Comparison of ENCODE assay signal across 22 cellular contexts in the genomic region with DNA sequence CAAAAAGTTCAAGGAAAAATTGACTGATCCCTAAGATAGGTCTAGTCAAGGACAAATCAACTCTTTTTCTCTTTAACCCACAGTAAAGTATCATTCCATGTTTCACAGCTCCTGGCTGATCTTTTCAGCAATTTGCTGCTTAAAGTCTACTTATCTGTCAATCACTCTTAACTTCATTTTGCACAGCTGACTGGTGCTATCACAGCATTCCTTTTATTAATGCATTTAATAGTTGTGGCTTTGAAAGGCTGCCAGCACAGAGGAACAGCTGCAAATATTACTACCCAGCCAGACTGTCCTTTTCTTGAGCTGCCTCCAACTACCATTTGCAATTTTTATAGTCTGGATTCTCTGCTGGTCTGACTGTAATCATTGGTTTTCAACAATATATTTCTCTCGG.
DNase-seq lines count a peak whose midpoint lies in the region; ATAC-seq and TF ChIP-seq lines count a peak whose summit lies in the region.
"Had no signal": no experiment of that assay in that cellular context is flagged by ENCODE, and none has a peak within 500 bp of the region (broad histone marks: within the 10 kb centered on the region; RNA-seq: fewer than 3 reads in every experiment).

No MANE protein-coding gene starts in this region.

- H3K36me3 ChIP-seq in HAP-1 (replicated peaks), result no peaks in the 10 kb centered on the region
- no peaks in the 10 kb centered on the region for H3K36me3 ChIP-seq in stomach
- H3K36me3 ChIP-seq: transverse colon had no signal

- no peak for TF ChIP-seq CTCF in cardiac fibroblast (IDR thresholded peaks at IDR 0.05; ENCODE audit: low read depth, low read length)
- no peak for TF ChIP-seq CTCF in stomach (IDR thresholded peaks at IDR 0.05)

- TF ChIP-seq EP300 in stomach (IDR thresholded peaks at IDR 0.05), result no peak

- DNase-seq in DMS79 (lab: John Stamatoyannopoulos, UW), result peak; percentile 62
- peak; percentile 37 for DNase-seq in M059J (ENCODE audit: low read depth)
- peak; percentile 35 to 57 for DNase-seq in cardiac fibroblast (ENCODE audit: low read depth in 2 of 2)
- peak; percentile 91 for DNase-seq in myocyte (ENCODE audit: low read depth)
- no peak for DNase-seq in HAP-1 (ENCODE audit: low spot score in 2 of 2)
- no peak for DNase-seq in activated CD4-positive, alpha-beta T cell treated with anti-CD3 and anti-CD28 coated beads for 48 hours
- DNase-seq in stomach, result no peak
- DNase-seq: activated CD4-positive, alpha-beta T cell treated with anti-CD3 and anti-CD28 coated beads, Interleukin-2, amount 10 ng/mL, durations not matched to agents 24 days and 14 days; CD4-positive, alpha-beta T cell; central memory CD4-positive, alpha-beta T cell; Kasumi-1; NCI-H1436; NCI-H2227 treated with DMSO at 0.1 percent for 48 hours; NCI-H774; nephron progenitor cell; PC-9; psoas muscle; SHP77 treated with DMSO at 0.1 percent for 48 hours; stimulated activated CD4-positive, alpha-beta T cell treated with anti-CD3 and anti-CD28 coated beads, Interleukin-4, amount 100 ng/mL, for 24 hours; transverse colon had no signal

- no peak for ATAC-seq in HG03045 (IDR thresholded peaks at IDR 0.05; ENCODE audit: unreplicated experiment)

- no peak for TF ChIP-seq POLR2A in stomach (IDR thresholded peaks at IDR 0.05)

- 74 to 92% (median 82%) methylated on average over 1 of the region's 1 CpG for WGBS in stomach, 5 donors

- no peaks in the 10 kb centered on the region for H3K27me3 ChIP-seq in HAP-1 (ENCODE audit: low read depth)
- no peaks in the 10 kb centered on the region for H3K27me3 ChIP-seq in stomach
- H3K27me3 ChIP-seq: transverse colon had no signal

- H3K4me3 ChIP-seq in cardiac fibroblast (replicated peaks in 1 of 2; ENCODE audit: low read depth in 2 of 2, low read length in 2 of 2) (no peak overlapping the region), HAP-1 (no peak overlapping the region), stomach (no peak overlapping the region)
- H3K4me3 ChIP-seq: PC-9, psoas muscle, transverse colon had no signal

- no peaks in the 10 kb centered on the region for H3K9me3 ChIP-seq in HAP-1
- H3K9me3 ChIP-seq in stomach, result no peaks in the 10 kb centered on the region
- H3K9me3 ChIP-seq: psoas muscle, transverse colon had no signal

- H3K4me1 ChIP-seq in HAP-1 (peaks cover 29% of the 10 kb centered on the region), stomach (no peaks in the 10 kb centered on the region)
- H3K4me1 ChIP-seq: transverse colon had no signal

- intact Hi-C loops in stomach (cut with DNase I; ENCODE audit: low total_unique reads), result no loop called here

- in situ Hi-C loops in HAP-1 (cut with MboI; ENCODE audit: low sequenced_read_pairs), result no loop called here

- no peak overlapping the region for H3K27ac ChIP-seq in stomach
- H3K27ac ChIP-seq: epithelial cell of prostate, PC-9, psoas muscle, transverse colon had no signal

Comparison
In these comparisons a context has a peak if more than half of its experiments do, and no peak if none do; other contexts are left out.
1. DNase-seq: peak in DMS79 (single experiment), M059J (single experiment), cardiac fibroblast (2 of 2) and myocyte (single experiment); none in HAP-1 (0 of 2), activated CD4-positive, alpha-beta T cell treated with anti-CD3 and anti-CD28 coated beads for 48 hours (single experiment) and stomach (single experiment).